ENCODE assay signal across 19 cellular contexts in genomic region chr18:64403784-64404498, GRCh38.
A peak's percentile ranks its signal among the peaks of the same experiment; 100 is the strongest.
DNase-seq lines count a peak whose midpoint lies in the region; ATAC-seq and TF ChIP-seq lines count a peak whose summit lies in the region.
"Had no signal": no experiment of that assay in that cellular context is flagged by ENCODE, and none has a peak within 500 bp of the region (broad histone marks: within the 10 kb centered on the region; RNA-seq: fewer than 3 reads in every experiment).

No MANE protein-coding gene starts in this region.

- no peaks in the 10 kb centered on the region for H3K27me3 Mint-ChIP-seq in stimulated activated memory B cell treated with anti-CD40 and anti-IgM and Interleukin-4, amounts not matched to agents 10 μg/mL and 1 μg/mL and 100 μg/mL, for 72 hours
- H3K27me3 Mint-ChIP-seq: activated naive CD8-positive, alpha-beta T cell treated with anti-CD3 and anti-CD28 coated beads, Interleukin-2, amount 50 U/mL, for 24 hours; progenitor cell of endocrine pancreas had no signal

- H3K27ac Mint-ChIP-seq in stimulated activated memory B cell treated with anti-CD40 and anti-IgM and Interleukin-4, amounts not matched to agents 10 μg/mL and 1 μg/mL and 100 μg/mL, for 72 hours: no peak overlapping the region
- H3K27ac Mint-ChIP-seq: activated naive CD8-positive, alpha-beta T cell treated with anti-CD3 and anti-CD28 coated beads, Interleukin-2, amount 50 U/mL, for 24 hours; activated T-helper 2 cell treated with anti-CD3 and anti-CD28 coated beads, Interferon-gamma antibody, Interleukin-2, Interleukin-4, amounts not matched to agents 10 μg/mL and 5 μg/mL and 100 μg/mL, durations not matched to agents 14 hours and 24 hours and 36 hours; H9; mesothelial cell of epicardium; nephron progenitor cell; progenitor cell of endocrine pancreas had no signal

- TF ChIP-seq CTCF in tibial nerve (IDR thresholded peaks at IDR 0.05): no peak

- no peak overlapping the region for H3K4me3 ChIP-seq in tibial nerve
- H3K4me3 ChIP-seq: gastrocnemius medialis, vagina had no signal

- H3K9me3 ChIP-seq in tibial nerve: no peaks in the 10 kb centered on the region
- H3K9me3 ChIP-seq: gastrocnemius medialis, vagina had no signal

- H3K27ac ChIP-seq in tibial nerve: no peak overlapping the region
- H3K27ac ChIP-seq: gastrocnemius medialis, vagina had no signal

- no peaks in the 10 kb centered on the region for H3K4me1 ChIP-seq in tibial nerve
- H3K4me1 ChIP-seq: gastrocnemius medialis, vagina had no signal

- no peaks in the 10 kb centered on the region for H3K36me3 ChIP-seq in tibial nerve
- H3K36me3 ChIP-seq: gastrocnemius medialis, vagina had no signal

- no peak overlapping the region for H3K4me3 Mint-ChIP-seq in stimulated activated memory B cell treated with anti-CD40 and anti-IgM and Interleukin-4, amounts not matched to agents 10 μg/mL and 1 μg/mL and 100 μg/mL, for 72 hours
- H3K4me3 Mint-ChIP-seq: activated naive CD8-positive, alpha-beta T cell treated with anti-CD3 and anti-CD28 coated beads, Interleukin-2, amount 50 U/mL, for 24 hours; H9; mesothelial cell of epicardium; nephron progenitor cell had no signal

- peak; percentile 68 for ATAC-seq in GM18870 (IDR thresholded peaks at IDR 0.05; ENCODE audit: unreplicated experiment)
- ATAC-seq in HG02973 (IDR thresholded peaks at IDR 0.05; ENCODE audit: unreplicated experiment): peak; percentile 78
- peak; percentile 85 for ATAC-seq in stimulated activated memory B cell treated with anti-CD40 and anti-IgM and Interleukin-4, amounts not matched to agents 10 μg/mL and 1 μg/mL and 100 μg/mL, for 72 hours
- ATAC-seq in GM19328 (IDR thresholded peaks at IDR 0.05; ENCODE audit: unreplicated experiment): no peak
- ATAC-seq: activated naive CD8-positive, alpha-beta T cell treated with anti-CD3 and anti-CD28 coated beads, Interleukin-2, amount 50 U/mL, for 24 hours; gastrocnemius medialis had no signal

- WGBS in tibial nerve, 2 donors: 70 to 76% methylated on average over 2 of the region's 2 CpGs

- no peaks in the 10 kb centered on the region for H3K27me3 ChIP-seq in tibial nerve
- H3K27me3 ChIP-seq: gastrocnemius medialis, vagina had no signal

- TF ChIP-seq EP300 in tibial nerve (IDR thresholded peaks at IDR 0.05): no peak

- H3K9me3 Mint-ChIP-seq in stimulated activated memory B cell treated with anti-CD40 and anti-IgM and Interleukin-4, amounts not matched to agents 10 μg/mL and 1 μg/mL and 100 μg/mL, for 72 hours: no peaks in the 10 kb centered on the region
- H3K9me3 Mint-ChIP-seq: activated naive CD8-positive, alpha-beta T cell treated with anti-CD3 and anti-CD28 coated beads, Interleukin-2, amount 50 U/mL, for 24 hours; activated T-helper 2 cell treated with anti-CD3 and anti-CD28 coated beads, Interferon-gamma antibody, Interleukin-2, Interleukin-4, amounts not matched to agents 10 μg/mL and 5 μg/mL and 100 μg/mL, durations not matched to agents 14 hours and 24 hours and 36 hours; H9; mesothelial cell of epicardium; nephron progenitor cell had no signal

- peak; percentile 51 for DNase-seq in NOMO-1 treated with dmso at 0.1 percent for 144 hours (lab: John Stamatoyannopoulos, UW; ENCODE audit: unreplicated experiment)
- no peak for DNase-seq in stimulated activated naive CD4-positive, alpha-beta T cell treated with Interleukin-2 at 50 U/mL for 16 hours (lab: John Stamatoyannopoulos, UW)
- no peak for DNase-seq in tibial nerve (ENCODE audit: low spot score in 2 of 2)
- DNase-seq: activated CD4-positive, CD25-positive, alpha-beta regulatory T cell treated with anti-CD3 and anti-CD28 coated beads, Interleukin-2, amount 50 U/mL, for 72 hours; activated naive CD8-positive, alpha-beta T cell treated with anti-CD3 and anti-CD28 coated beads, Interleukin-2, amount 50 U/mL, for 24 hours; gastrocnemius medialis; H9; NCI-H187 treated with DMSO at 0.1 percent for 48 hours; nephron progenitor cell; SHP77 treated with DMSO at 0.1 percent for 48 hours; stimulated activated CD4-positive, alpha-beta T cell treated with anti-CD3 and anti-CD28 coated beads, Interleukin-4, amount 100 ng/mL, for 1 hour had no signal

- no peak for TF ChIP-seq POLR2A in tibial nerve (IDR thresholded peaks at IDR 0.05)

- no peaks in the 10 kb centered on the region for H3K36me3 Mint-ChIP-seq in stimulated activated memory B cell treated with anti-CD40 and anti-IgM and Interleukin-4, amounts not matched to agents 10 μg/mL and 1 μg/mL and 100 μg/mL, for 72 hours
- H3K36me3 Mint-ChIP-seq: mesothelial cell of epicardium had no signal

- H3K4me1 Mint-ChIP-seq in stimulated activated memory B cell treated with anti-CD40 and anti-IgM and Interleukin-4, amounts not matched to agents 10 μg/mL and 1 μg/mL and 100 μg/mL, for 72 hours: peaks cover 11% of the 10 kb centered on the region
- H3K4me1 Mint-ChIP-seq: activated naive CD8-positive, alpha-beta T cell treated with anti-CD3 and anti-CD28 coated beads, Interleukin-2, amount 50 U/mL, for 24 hours; nephron progenitor cell had no signal
